ENCODE assay signal across 25 cellular contexts in the genomic region with DNA sequence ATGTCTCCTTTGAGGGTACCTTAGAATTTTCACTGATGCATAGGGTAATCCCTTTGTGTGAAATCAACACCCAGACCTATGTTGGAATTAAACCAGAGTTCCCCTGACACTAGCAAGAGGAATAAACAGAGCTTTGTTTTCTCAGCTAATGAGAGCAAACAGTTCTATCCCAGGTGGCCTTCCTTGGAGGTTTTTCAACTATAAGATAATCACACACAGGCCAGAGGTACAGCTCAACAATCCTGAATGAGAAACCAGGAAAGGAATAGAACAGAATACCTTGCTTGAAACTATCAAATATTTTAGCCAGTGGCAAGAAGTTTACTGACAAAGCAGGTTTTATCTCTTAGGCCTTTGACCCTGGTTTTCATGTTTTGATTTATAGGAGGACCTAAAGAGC.
"Had no signal": no experiment of that assay in that cellular context is flagged by ENCODE, and none has a peak within 500 bp of the region (broad histone marks: within the 10 kb centered on the region; RNA-seq: fewer than 3 reads in every experiment).

No MANE protein-coding gene starts in this region.

- H3K4me1 ChIP-seq: gastrocnemius medialis, left ventricle myocardium inferior, thyroid gland had no signal

- H3K9me3 ChIP-seq: left ventricle myocardium inferior, thyroid gland had no signal

- H3K36me3 ChIP-seq: cardiac muscle cell, gastrocnemius medialis, left ventricle myocardium inferior, thyroid gland had no signal

- H3K27me3 ChIP-seq: cardiac muscle cell, thyroid gland had no signal

- DNase-seq: activated CD4-positive, alpha-beta memory T cell treated with anti-CD3 and anti-CD28 coated beads, Interleukin-2, amount 10 ng/mL, durations not matched to agents 7 days and 5 days; activated CD4-positive, alpha-beta T cell treated with anti-CD3 and anti-CD28 coated beads for 48 hours; activated CD4-positive, CD25-positive, alpha-beta regulatory T cell; activated CD8-positive, alpha-beta memory T cell treated with anti-CD3 and anti-CD28 coated beads, Interleukin-2, amount 10 ng/mL, durations not matched to agents 7 days and 5 days; activated naive CD4-positive, alpha-beta T cell; activated naive CD8-positive, alpha-beta T cell treated with anti-CD3 and anti-CD28 coated beads for 36 hours; amniotic stem cell; effector CD8-positive, alpha-beta T cell; gastrocnemius medialis; head of caudate nucleus; kidney; left ventricle myocardium inferior; mammary epithelial cell; midbrain; nephron progenitor cell; nucleus accumbens; posterior cingulate gyrus; stimulated activated CD4-positive, alpha-beta T cell treated with anti-CD3 and anti-CD28 coated beads, Interleukin-12 subunit alpha, Interleukin-12 subunit beta, amount 100 ng/mL, for 4 hours; stimulated activated CD4-positive, alpha-beta T cell treated with anti-CD3 and anti-CD28 coated beads, Interleukin-1b, Interleukin-23, amount 100 ng/mL, for 48 hours; stimulated activated CD8-positive, alpha-beta memory T cell treated with anti-CD3 and anti-CD28 coated beads, Interleukin-4, amount 100 ng/mL, for 48 hours; stimulated activated naive CD4-positive, alpha-beta T cell treated with Interleukin-2 at 50 U/mL for 16 hours; thyroid gland had no signal

- H3K4me3 ChIP-seq: cardiac muscle cell, gastrocnemius medialis, left ventricle myocardium inferior, thyroid gland had no signal

- H3K27ac ChIP-seq: cardiac muscle cell, gastrocnemius medialis, left ventricle myocardium inferior, thyroid gland had no signal

- ATAC-seq: activated CD8-positive, alpha-beta memory T cell treated with anti-CD3 and anti-CD28 coated beads, Interleukin-2, amount 10 ng/mL, durations not matched to agents 7 days and 5 days; activated T-helper 17 cell treated with anti-CD3 and anti-CD28 coated beads, Interleukin-2, amount 50 U/mL, for 72 hours; esophagus mucosa; gastrocnemius medialis had no signal
